8 cellular contexts compared by ENCODE assay signal in the genomic region with DNA sequence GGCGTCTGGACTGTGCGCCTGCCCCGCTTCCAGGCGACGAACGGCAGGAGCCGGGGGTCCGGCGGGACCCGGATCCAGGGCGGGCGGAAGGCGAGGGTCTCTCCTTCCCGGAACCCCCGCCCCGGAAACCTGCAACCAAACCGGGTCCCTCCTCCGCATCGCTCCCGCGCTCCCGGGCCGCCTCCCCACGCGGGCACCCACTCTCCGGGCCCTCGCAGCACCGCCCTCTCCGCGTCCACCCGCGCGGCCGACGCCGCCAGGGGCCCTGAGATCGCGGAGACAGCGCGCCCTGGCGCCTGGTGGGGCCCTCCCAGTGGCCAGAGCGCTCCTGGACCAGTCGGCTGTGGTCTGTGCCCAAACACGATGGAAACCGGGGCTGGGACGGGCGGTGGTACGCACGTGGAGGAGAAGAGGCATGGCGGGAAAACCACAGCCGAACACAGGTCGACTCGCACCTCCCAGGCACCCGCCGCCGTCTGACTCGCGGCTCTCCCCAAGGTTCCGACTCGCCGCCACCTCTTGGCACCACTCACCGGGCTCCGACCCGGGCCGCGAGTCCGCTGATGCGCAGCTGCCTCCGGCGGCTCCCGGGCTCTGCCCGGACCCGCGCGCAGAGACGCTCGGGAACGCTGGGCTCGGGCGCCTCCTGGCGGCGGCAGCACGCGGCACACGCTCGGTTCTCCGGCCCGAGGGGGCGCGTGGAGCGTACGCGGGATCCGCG. TPM values are rescaled to one million over a fixed set of nuclear protein-coding genes. Genes with fewer than 3 reads are reported as not detected.
DNase-seq lines count a peak whose midpoint lies in the region; ATAC-seq and TF ChIP-seq lines count a peak whose summit lies in the region.

No MANE protein-coding gene starts in this region.

- ATAC-seq in HG03432 (IDR thresholded peaks at IDR 0.05; ENCODE audit: unreplicated experiment), result peak; percentile 47
- no peak for ATAC-seq in HG02642 (IDR thresholded peaks at IDR 0.05; ENCODE audit: poor library complexity, unreplicated experiment)

- H3K27ac ChIP-seq in VCaP, result peak overlapping the region; percentile 82

- H3K4me1 Mint-ChIP-seq in brain, result peaks cover 25% of the 10 kb centered on the region

- DNase-seq in CD1c-positive myeloid dendritic cell (ENCODE audit: extremely low spot score), result peak; percentile 74
- peak; percentile 82 for DNase-seq in iPS-NIHi7 (ENCODE audit: extremely low spot score)
- DNase-seq in stimulated activated CD4-positive, alpha-beta T cell treated with anti-CD3 and anti-CD28 coated beads, Interleukin-12 subunit alpha, Interleukin-12 subunit beta, amount 100 ng/mL, for 4 hours, result peak; percentile 78
- DNase-seq in NCI-H1694 treated with DMSO at 0.1 percent for 48 hours (lab: John Stamatoyannopoulos, UW), result no peak

- TF ChIP-seq CTCF in VCaP (conservative IDR thresholded peaks at IDR 0.05) (peak; percentile 99), brain (conservative IDR thresholded peaks at IDR 0.05) (peak; percentile 81 to 88)

- H3K9me3 Mint-ChIP-seq in brain, result no peaks in the 10 kb centered on the region

- H3K4me3 Mint-ChIP-seq in brain, result peak overlapping the region in 4 of 5 experiments; percentile 37 to 78 (median 77)

- H3K36me3 Mint-ChIP-seq in brain, result no peaks in the 10 kb centered on the region

- H3K27me3 Mint-ChIP-seq in brain, result peaks cover 85% of the 10 kb centered on the region

- H3K27ac Mint-ChIP-seq in brain, result no peak overlapping the region

RNA-seq across cellular contexts. Expression of a gene that starts 7.9 kb away (rescaled TPM):
- 6.9 TPM for polyA plus RNA-seq in brain (ENCODE audit: insufficient read depth, low read depth, low replicate concordance)
